8 cellular contexts compared by ENCODE assay signal in the genomic region with DNA sequence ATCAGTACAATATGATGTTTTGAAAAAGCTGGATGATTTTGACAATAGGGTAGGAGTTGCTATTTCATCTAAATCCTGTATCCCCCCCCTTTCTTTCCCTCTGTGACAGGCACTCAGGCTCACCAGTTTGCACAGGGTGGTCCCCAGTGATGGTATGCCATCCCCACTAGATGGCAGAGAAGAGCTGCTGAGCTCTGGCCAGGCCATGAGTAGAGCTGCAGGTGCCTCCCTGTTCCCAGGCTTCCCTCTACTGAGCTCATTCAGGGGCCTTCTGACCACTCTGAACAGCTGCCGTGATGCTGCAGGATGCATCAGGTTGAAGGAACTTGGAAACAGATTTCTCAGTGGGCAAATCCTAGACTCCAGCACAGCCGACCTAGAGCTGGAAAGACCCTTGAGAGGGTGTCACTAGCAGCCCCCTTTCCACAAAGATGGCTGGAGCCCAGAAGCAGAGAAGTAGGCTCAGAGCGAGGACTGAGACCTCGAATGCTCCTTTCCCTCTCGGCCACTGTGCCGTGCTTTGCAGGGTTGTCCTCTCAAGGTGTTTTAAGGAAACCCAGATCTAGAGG. TPM values are rescaled to one million over a fixed set of nuclear protein-coding genes. Genes with fewer than 3 reads are reported as not detected.
DNase-seq lines count a peak whose midpoint lies in the region; TF ChIP-seq lines count a peak whose summit lies in the region.
"Had no signal": no experiment of that assay in that cellular context is flagged by ENCODE, and none has a peak within 500 bp of the region (broad histone marks: within the 10 kb centered on the region; RNA-seq: fewer than 3 reads in every experiment).

No MANE protein-coding gene starts in this region.

- H3K4me1 ChIP-seq in HEK293 (ENCODE audit: control insufficient read depth, insufficient read depth, low read length): no peaks in the 10 kb centered on the region
- H3K4me1 ChIP-seq in spleen: peaks cover 0 to 15% (median 5%) of the 10 kb centered on the region in 6 donors

- no peaks in the 10 kb centered on the region for H3K79me2 ChIP-seq in SU-DHL-6 (ENCODE audit: insufficient read depth, low read length)

- TF ChIP-seq CTCF in GM12864 (IDR thresholded peaks at IDR 0.05; ENCODE audit: low read depth, low read length, missing control alignments) (peak; percentile 90), HEK293 (tag by site-specific recombination; IDR thresholded peaks at IDR 0.05) (peak; percentile 66), SU-DHL-6 (IDR thresholded peaks at IDR 0.05; ENCODE audit: insufficient read depth, low read length, poor library complexity, severe bottlenecking) (peak; percentile 88), spleen (IDR thresholded peaks at IDR 0.05 in 8 of 11, conservative IDR thresholded peaks at IDR 0.05 in 3 of 11) (peak; percentile 24 to 81 (median 68))

- DNase-seq in GM12864 (ENCODE audit: low read depth) (peak; percentile 22), NCI-H1092 treated with DMSO at 0.1 percent for 48 hours (lab: John Stamatoyannopoulos, UW) (peak; percentile 69), astrocyte of the hippocampus (ENCODE audit: low read depth, low spot score) (peak; percentile 84), iPS DF 19.7 (ENCODE audit: low read depth, low spot score) (peak; percentile 56), spleen (no peak)

- H3K27me3 ChIP-seq in SU-DHL-6 (ENCODE audit: low read length): no peaks in the 10 kb centered on the region
- no peaks in the 10 kb centered on the region for H3K27me3 ChIP-seq in spleen (replicated peaks in 1 of 7)

- H3K9me2 ChIP-seq in SU-DHL-6 (replicated peaks; ENCODE audit: insufficient read depth, low read length): no peaks in the 10 kb centered on the region

- POLR2A ChIA-PET in HEK293 (lab: Yijun Ruan, JAX): interaction anchor here (0.6 to 1.2 kb wide), 3 partner anchors 57 to 106 kb away, joined by 3 to 9 read pairs (median 6); partner anchors contain the start of genes IFT122 and MBD4

- intact Hi-C loops in spleen (cut with DNase I; ENCODE audit: low total_unique reads): no loop called here

- no peak overlapping the region for H3K9ac ChIP-seq in SU-DHL-6 (ENCODE audit: low read length)

- H3K9me3 ChIP-seq in HEK293 (ENCODE audit: control insufficient read depth, insufficient read depth, low read depth, low read length) (no peaks in the 10 kb centered on the region), SU-DHL-6 (ENCODE audit: insufficient read depth, low read length) (peaks cover 16% of the 10 kb centered on the region; the same call in 1 of the 2 replicates), spleen (peaks cover 0 to 8% (median 0%) of the 10 kb centered on the region in 8 donors)

- H2AFZ ChIP-seq in SU-DHL-6 (ENCODE audit: low read depth, low read length, severe bottlenecking): no peak overlapping the region

- no peaks in the 10 kb centered on the region for H4K20me1 ChIP-seq in SU-DHL-6 (ENCODE audit: low read depth, low read length)

- no peak overlapping the region for H3K4me2 ChIP-seq in SU-DHL-6 (ENCODE audit: low read depth, low read length, poor library complexity, severe bottlenecking)

- CTCF ChIA-PET in HEK293 (lab: Yijun Ruan, JAX): interaction anchor here (0.6 to 2.7 kb wide), 28 partner anchors 9 to 722 kb away, joined by 3 to 19 read pairs (median 4); partner anchors contain the start of gene IFT122

- 64 to 73% (median 66%) methylated on average over 6 of the region's 6 CpGs for WGBS in spleen, 5 donors

- no peaks in the 10 kb centered on the region for H3F3A ChIP-seq in SU-DHL-6 (ENCODE audit: insufficient read depth)

- peaks cover 0 to 21% of the 10 kb centered on the region in 2 experiments; a peak in 2 of 3 replicates for H3K36me3 ChIP-seq in HEK293 (ENCODE audit: control insufficient read depth in 2 of 2, insufficient read depth in 1 of 2, low read length in 2 of 2)
- H3K36me3 ChIP-seq in SU-DHL-6 (ENCODE audit: low read length): no peaks in the 10 kb centered on the region
- peaks cover 0 to 33% (median 15%) of the 10 kb centered on the region in 6 donors for H3K36me3 ChIP-seq in spleen

- no peak overlapping the region for H3K4me3 ChIP-seq in GM12864 (ENCODE audit: low read depth, low read length)
- no peak overlapping the region for H3K4me3 ChIP-seq in HEK293 (ENCODE audit: low read depth, low read length)
- H3K4me3 ChIP-seq in SU-DHL-6 (ENCODE audit: insufficient read depth, low read length, poor library complexity, severe bottlenecking): no peak overlapping the region
- no peak overlapping the region for H3K4me3 ChIP-seq in spleen

- no peak for TF ChIP-seq POLR2A in spleen (IDR thresholded peaks at IDR 0.05)

- H3K27ac ChIP-seq in HEK293 (ENCODE audit: extremely low read depth, low read depth, low read length) (no peak overlapping the region), SU-DHL-6 (ENCODE audit: low read depth, low read length) (no peak overlapping the region), spleen (no peak overlapping the region)
- H3K27ac ChIP-seq: epithelial cell of prostate had no signal

TF ChIP-seq in HEK293, 187 proteins besides CTCF, POLR2A, EP300 and RAD21:
- TF ChIP-seq SCRT1 (tag by site-specific recombination; IDR thresholded peaks at IDR 0.05; ENCODE audit: borderline replicate concordance) (peak; percentile 69; the same call in 1 of the 2 replicates), ZNF624 (tag by site-specific recombination; IDR thresholded peaks at IDR 0.05) (no peak), ZBTB20 (tag by site-specific recombination; IDR thresholded peaks at IDR 0.05) (peak; percentile 58), ZNF654 (tag by site-specific recombination; IDR thresholded peaks at IDR 0.05; ENCODE audit: low read depth) (peak; percentile 76), SCRT2 (tag by site-specific recombination; IDR thresholded peaks at IDR 0.05) (peak; percentile 82), ZBTB17 (tag by site-specific recombination; IDR thresholded peaks at IDR 0.05) (peak; percentile 34; the same call in 1 of the 2 replicates)

RNA-seq across cellular contexts. Expression of gene EFCAB12, which starts 45.1 kb away (rescaled TPM):
- total RNA-seq in spleen: 1 to 10 TPM in 4 of 7 donors, under 1 TPM in 3; 0.52 to 2.1 (median 1.6) TPM
- polyA plus RNA-seq in spleen: 1 to 10 TPM in 1 of 3 donors, under 1 TPM in 2; 0.20 to 1.0 (median 0.99) TPM

RNA-seq across cellular contexts. Expression of gene MBD4, which starts 56.4 kb away (rescaled TPM):
- total RNA-seq in spleen: 10 to 100 TPM; 47.7 to 72.6 (median 58.4) TPM
- 10 to 100 TPM; 40.0 to 52.2 (median 41.4) TPM for polyA plus RNA-seq in spleen

RNA-seq across cellular contexts. Expression of gene IFT122, which starts 56.6 kb away (rescaled TPM):
- 10 to 100 TPM; 17.7 to 31.3 (median 25.2) TPM for total RNA-seq in spleen
- polyA plus RNA-seq in spleen: 1 to 10 TPM; 5.2 to 8.8 (median 8.5) TPM
